In genomic region chr9:33721674-33722358, GRCh38 we compare ENCODE assay signal across 7 cellular contexts.
A peak's percentile ranks its signal among the peaks of the same experiment; 100 is the strongest.
DNase-seq lines count a peak whose midpoint lies in the region; ATAC-seq and TF ChIP-seq lines count a peak whose summit lies in the region.

No MANE protein-coding gene starts in this region.

- no peak overlapping the region for H3K27ac ChIP-seq in caudate nucleus (ENCODE audit: low read depth, low read length)

- peak; percentile 100 for TF ChIP-seq CTCF in GM13976 (IDR thresholded peaks at IDR 0.05; ENCODE audit: borderline replicate concordance, control extremely low read depth, extremely low read depth, insufficient read depth, missing control alignments)

- DNase-seq in GM13976 (ENCODE audit: low spot score) (peak; percentile 86), NCI-H345 (lab: John Stamatoyannopoulos, UW) (peak; percentile 75), caudate nucleus (lab: John Stamatoyannopoulos, UW) (peak in 56 of 61 donors; percentile 9 to 86 (median 62)), left kidney (ENCODE audit: low read depth, low spot score) (peak; percentile 92)
- DNase-seq in stimulated activated CD4-positive, alpha-beta T cell treated with anti-CD3 and anti-CD28 coated beads, Interleukin-2, amount 100 ng/mL, for 4 hours (ENCODE audit: low read depth), result peak; percentile 73

- ATAC-seq in HG03103 (IDR thresholded peaks at IDR 0.05; ENCODE audit: low read depth, unreplicated experiment), result peak; percentile 71
- ATAC-seq in activated CD4-positive, CD25-positive, alpha-beta regulatory T cell treated with anti-CD3 and anti-CD28 coated beads, Interleukin-2, amount 50 U/mL, for 24 hours, result peak; percentile 61 to 64

- in situ Hi-C loops in GM13976 (cut with MboI; ENCODE audit: low sequenced_read_pairs, unreplicated experiment), result loop anchor here (5.0 kb wide), 1 partner anchor 85 kb away; no protein-coding TSS in a partner anchor
